23 cellular contexts compared by ENCODE assay signal in genomic region chr1:47938556-47938955, GRCh38. TPM values are rescaled to one million over a fixed set of nuclear protein-coding genes. Genes with fewer than 3 reads are reported as not detected.
DNase-seq lines count a peak whose midpoint lies in the region; ATAC-seq and TF ChIP-seq lines count a peak whose summit lies in the region.
"Had no signal": no experiment of that assay in that cellular context is flagged by ENCODE, and none has a peak within 500 bp of the region (broad histone marks: within the 10 kb centered on the region; RNA-seq: fewer than 3 reads in every experiment).

No MANE protein-coding gene starts in this region.

- H3K36me3 ChIP-seq in liver (ENCODE audit: control insufficient read depth in 4 of 4, insufficient read depth in 3 of 4, low read depth in 1 of 4, low read length in 3 of 4) (no peaks in the 10 kb centered on the region), right lobe of liver (no peaks in the 10 kb centered on the region), hepatocyte (replicated peaks; ENCODE audit: insufficient read depth, low read depth) (no peaks in the 10 kb centered on the region), stomach (no peaks in the 10 kb centered on the region)
- H3K36me3 ChIP-seq: BLaER1 treated with 17β-estradiol and CSF1 and Interleukin-3, amounts not matched to agents 10 nM and 100 nM; SJSA1 had no signal

- no peak overlapping the region for H2AFZ ChIP-seq in hepatocyte

- ATAC-seq in right lobe of liver = no peak
- ATAC-seq in GM21723 (IDR thresholded peaks at IDR 0.05; ENCODE audit: unreplicated experiment) = no peak
- no peak for ATAC-seq in GM19467 (IDR thresholded peaks at IDR 0.05; ENCODE audit: unreplicated experiment)
- ATAC-seq: A549, GM12878, PC-3 had no signal

- no peak for TF ChIP-seq POLR2A in right lobe of liver (IDR thresholded peaks at IDR 0.05)
- no peak for TF ChIP-seq POLR2A in stomach (IDR thresholded peaks at IDR 0.05)

- no peaks in the 10 kb centered on the region for H3K27me3 ChIP-seq in liver (ENCODE audit: control insufficient read depth in 4 of 4, insufficient read depth in 4 of 4, low read length in 3 of 4)
- no peaks in the 10 kb centered on the region for H3K27me3 ChIP-seq in right lobe of liver
- no peaks in the 10 kb centered on the region for H3K27me3 ChIP-seq in hepatocyte
- no peaks in the 10 kb centered on the region for H3K27me3 ChIP-seq in stomach
- H3K27me3 ChIP-seq: BLaER1 treated with 17β-estradiol and CSF1 and Interleukin-3, amounts not matched to agents 10 nM and 100 nM; SJSA1 had no signal

- 26% methylated on average over 2 of the region's 2 CpGs for WGBS in liver
- 25% methylated on average over 2 of the region's 2 CpGs for WGBS in right lobe of liver (ENCODE audit: insufficient coverage, low coverage, low lambda C conversion rate, missing lambda C conversion rate)
- WGBS in hepatocyte (ENCODE audit: low lambda C conversion rate, missing lambda C conversion rate) = 24% methylated on average over 2 of the region's 2 CpGs
- WGBS in stomach, 5 donors = 14 to 23% (median 20%) methylated on average over 2 of the region's 2 CpGs

- TF ChIP-seq RAD21 in liver (IDR thresholded peaks at IDR 0.05) = no peak

- no peaks in the 10 kb centered on the region for H3K79me2 ChIP-seq in hepatocyte

- no peak for TF ChIP-seq EP300 in stomach (IDR thresholded peaks at IDR 0.05)

- DNase-seq in right lobe of liver (no peak), fibroblast of pulmonary artery (ENCODE audit: low read depth) (peak; percentile 28), hepatocyte (ENCODE audit: low spot score) (no peak), stomach (no peak), 8988T (no peak)
- DNase-seq: AML-193; CD4-positive, alpha-beta memory T cell; COR-L47; EL; GDM1; NCI-H1092; NCI-H1417 treated with DMSO at 0.1 percent for 48 hours; NCI-H187; NCI-H524; NCI-H748 treated with DMSO at 0.1 percent for 48 hours; PC-3 had no signal

- H4K20me1 ChIP-seq in hepatocyte (ENCODE audit: insufficient read depth, poor library complexity, severe bottlenecking) = no peaks in the 10 kb centered on the region
- H4K20me1 ChIP-seq: BLaER1 treated with 17β-estradiol and CSF1 and Interleukin-3, amounts not matched to agents 10 nM and 100 nM had no signal

- no peak for TF ChIP-seq CTCF in liver (IDR thresholded peaks at IDR 0.05; ENCODE audit: low read depth, low read length, missing input control)
- TF ChIP-seq CTCF in right lobe of liver (IDR thresholded peaks at IDR 0.05) = no peak
- TF ChIP-seq CTCF in fibroblast of pulmonary artery (IDR thresholded peaks at IDR 0.05; ENCODE audit: low read length, missing control alignments) = no peak
- TF ChIP-seq CTCF in hepatocyte (IDR thresholded peaks at IDR 0.05; ENCODE audit: poor library complexity) = no peak
- TF ChIP-seq CTCF in stomach (IDR thresholded peaks at IDR 0.05) = no peak

- no peak overlapping the region for H3K4me3 ChIP-seq in liver (ENCODE audit: low read depth in 1 of 3, low read length in 3 of 3)
- H3K4me3 ChIP-seq in right lobe of liver = no peak overlapping the region
- H3K4me3 ChIP-seq in fibroblast of pulmonary artery (replicated peaks; ENCODE audit: low read depth, low read length) = no peak overlapping the region
- H3K4me3 ChIP-seq in hepatocyte = no peak overlapping the region
- H3K4me3 ChIP-seq in stomach = no peak overlapping the region
- H3K4me3 ChIP-seq: A549; BLaER1 treated with 17β-estradiol and CSF1 and Interleukin-3, amounts not matched to agents 10 nM and 100 nM; GM12878; SJSA1 had no signal

- H3K9me3 ChIP-seq in liver (ENCODE audit: control insufficient read depth in 4 of 4, low read length in 3 of 4) = no peaks in the 10 kb centered on the region
- no peaks in the 10 kb centered on the region for H3K9me3 ChIP-seq in right lobe of liver
- H3K9me3 ChIP-seq in hepatocyte (ENCODE audit: low read depth) = no peaks in the 10 kb centered on the region
- no peaks in the 10 kb centered on the region for H3K9me3 ChIP-seq in stomach
- H3K9me3 ChIP-seq: A549; BLaER1 treated with 17β-estradiol and CSF1 and Interleukin-3, amounts not matched to agents 10 nM and 100 nM; SJSA1 had no signal

- intact Hi-C loops in right lobe of liver (cut with DNase I) = no loop called here
- intact Hi-C loops in stomach (cut with DNase I; ENCODE audit: low total_unique reads) = loop anchor here (10.0 kb wide), 1 partner anchor 194 kb away; no protein-coding TSS in a partner anchor

- H3K4me1 ChIP-seq in liver (ENCODE audit: control insufficient read depth in 4 of 4, insufficient read depth in 4 of 4, low read length in 3 of 4) (peaks cover 3 to 40% (median 29%) of the 10 kb centered on the region in 4 donors), right lobe of liver (peaks cover 2 to 42% (median 15%) of the 10 kb centered on the region in 4 donors), hepatocyte (ENCODE audit: insufficient read depth) (peaks cover 32% of the 10 kb centered on the region), stomach (peaks cover 13 to 33% (median 18%) of the 10 kb centered on the region in 4 donors)
- H3K4me1 ChIP-seq: BLaER1 treated with 17β-estradiol and CSF1 and Interleukin-3, amounts not matched to agents 10 nM and 100 nM had no signal

- H3K9ac ChIP-seq in liver (ENCODE audit: low read depth in 1 of 2, low read length in 2 of 2) = no peak overlapping the region
- H3K9ac ChIP-seq: BLaER1 treated with 17β-estradiol and CSF1 and Interleukin-3, amounts not matched to agents 10 nM and 100 nM had no signal

- H3K27ac ChIP-seq in liver (ENCODE audit: low read depth in 1 of 2, low read length in 2 of 2) (no peak overlapping the region), right lobe of liver (no peak overlapping the region), hepatocyte (peak overlapping the region; percentile 24), stomach (peak overlapping the region in 3 of 5 donors; percentile 13 to 58 (median 40))
- H3K27ac ChIP-seq: A549; BLaER1 treated with 17β-estradiol and CSF1 and Interleukin-3, amounts not matched to agents 10 nM and 100 nM; SJSA1 had no signal

- no peaks in the 10 kb centered on the region for H3K9me2 ChIP-seq in hepatocyte (replicated peaks; ENCODE audit: insufficient read depth)

- H3K4me2 ChIP-seq in hepatocyte = no peak overlapping the region
- H3K4me2 ChIP-seq: A549; BLaER1 treated with 17β-estradiol and CSF1 and Interleukin-3, amounts not matched to agents 10 nM and 100 nM had no signal

TF ChIP-seq in liver, 16 proteins besides CTCF, POLR2A, EP300 and RAD21:
- TF ChIP-seq TAF1 (conservative IDR thresholded peaks at IDR 0.05) = no peak
- TF ChIP-seq REST (IDR thresholded peaks at IDR 0.05) = peak; percentile 22
TF ChIP-seq in liver: peak in this region for 1.

RNA-seq across cellular contexts. Expression of gene TRABD2B, which starts 58.6 kb away (rescaled TPM):
- 1 to 10 TPM in 1 of 2 donors, under 1 TPM in 1; 0.28 to 2.6 TPM for total RNA-seq in liver
- polyA plus RNA-seq in liver = 1 to 10 TPM; 1.2 to 1.3 TPM
- total RNA-seq in right lobe of liver = 1 to 10 TPM in 3 of 6 experiments, under 1 TPM in 3; 0.55 to 9.5 (median 1.8) TPM
- 0.60 and 1.00 TPM in 2 replicates for total RNA-seq in hepatocyte
- polyA plus RNA-seq in hepatocyte = 2.3 and 4.9 TPM in 2 replicates
- total RNA-seq in stomach = 1 to 10 TPM in 3 of 5 donors, under 1 TPM in 1, not detected in 1; 0.45 to 2.0 (median 1.2) TPM
- polyA plus RNA-seq in stomach = under 1 TPM; 0.31 to 0.93 (median 0.53) TPM
- total RNA-seq: CD4-positive, alpha-beta memory T cell; GM12878 had no signal
- polyA plus RNA-seq: CD4-positive, alpha-beta memory T cell; GM12878 had no signal

Comparison
In these comparisons a context has a peak if more than half of its experiments do, and no peak if none do; other contexts are left out.
1. H3K27ac ChIP-seq: peak in hepatocyte (single experiment) and stomach (3 of 5); none in liver (0 of 2) and right lobe of liver (0 of 3).